ENCODE assay signal across 20 cellular contexts in the genomic region with DNA sequence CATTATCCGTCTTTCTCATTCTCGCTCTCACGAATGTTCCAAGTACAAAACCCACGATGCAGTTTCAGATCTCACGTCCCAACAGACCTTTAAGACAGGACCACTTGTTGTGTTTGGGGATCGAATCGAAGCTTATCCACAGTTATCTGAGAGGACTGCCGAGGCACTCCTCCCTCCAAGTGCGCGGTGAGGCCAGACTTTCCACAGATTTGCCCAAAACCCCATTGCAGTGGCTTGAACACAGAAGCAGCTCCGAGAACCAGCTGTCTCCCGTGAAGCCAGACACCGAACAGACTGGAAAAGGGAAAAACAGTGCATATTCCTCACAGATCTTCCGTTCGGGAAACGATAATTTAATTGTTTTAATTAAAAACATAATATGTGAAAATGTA. TPM values are rescaled to one million over a fixed set of nuclear protein-coding genes. Genes with fewer than 3 reads are reported as not detected.
"Had no signal": no experiment of that assay in that cellular context is flagged by ENCODE, and none has a peak within 500 bp of the region (broad histone marks: within the 10 kb centered on the region; RNA-seq: fewer than 3 reads in every experiment).

No MANE protein-coding gene starts in this region.

- DNase-seq: activated CD4-positive, alpha-beta T cell treated with anti-CD3 and anti-CD28 coated beads for 36 hours; activated CD8-positive, alpha-beta T cell treated with anti-CD3 and anti-CD28 coated beads, Interleukin-2, amount 10 ng/mL, durations not matched to agents 7 days and 5 days; activated naive CD4-positive, alpha-beta T cell treated with anti-CD3 and anti-CD28 coated beads, Interleukin-2, amount 10 ng/mL, durations not matched to agents 7 days and 5 days; adrenal gland; cortex of kidney; effector CD8-positive, alpha-beta T cell; hypothalamus; left cardiac atrium; pancreas; retina; spleen; stimulated activated CD4-positive, alpha-beta T cell treated with anti-CD3 and anti-CD28 coated beads, Interleukin-1b, Interleukin-23, amount 100 ng/mL, for 48 hours; stimulated activated naive CD4-positive, alpha-beta T cell treated with Interleukin-2 at 50 U/mL for 16 hours; T-helper 1 cell had no signal

- H3K27me3 ChIP-seq: adrenal gland, pancreas had no signal

- FAIRE-seq: pancreas had no signal

- H3K4me1 Mint-ChIP-seq: activated naive CD4-positive, alpha-beta T cell treated with anti-CD3 and anti-CD28 coated beads, Interleukin-2, amount 10 ng/mL, durations not matched to agents 7 days and 5 days had no signal

- H3K27ac ChIP-seq: adrenal gland, pancreas, SK-N-MC, VCaP had no signal

- H3K27ac Mint-ChIP-seq: activated CD4-positive, alpha-beta T cell treated with anti-CD3 and anti-CD28 coated beads for 36 hours; activated CD8-positive, alpha-beta T cell treated with anti-CD3 and anti-CD28 coated beads, Interleukin-2, amount 10 ng/mL, durations not matched to agents 7 days and 5 days; activated naive CD4-positive, alpha-beta T cell treated with anti-CD3 and anti-CD28 coated beads, Interleukin-2, amount 10 ng/mL, durations not matched to agents 7 days and 5 days; activated T-helper 2 cell treated with anti-CD3 and anti-CD28 coated beads, Interferon-gamma antibody, Interleukin-2, Interleukin-4, amounts not matched to agents 10 μg/mL and 5 μg/mL and 100 μg/mL, durations not matched to agents 14 hours and 24 hours and 36 hours had no signal

- H3K9me3 Mint-ChIP-seq: activated naive CD4-positive, alpha-beta T cell treated with anti-CD3 and anti-CD28 coated beads, Interleukin-2, amount 10 ng/mL, durations not matched to agents 7 days and 5 days; activated T-helper 2 cell treated with anti-CD3 and anti-CD28 coated beads, Interferon-gamma antibody, Interleukin-2, Interleukin-4, amounts not matched to agents 10 μg/mL and 5 μg/mL and 100 μg/mL, durations not matched to agents 14 hours and 24 hours and 36 hours; central memory CD8-positive, alpha-beta T cell had no signal

- H3K36me3 Mint-ChIP-seq: activated naive CD4-positive, alpha-beta T cell treated with anti-CD3 and anti-CD28 coated beads, Interleukin-2, amount 10 ng/mL, durations not matched to agents 7 days and 5 days had no signal

- H3K4me3 Mint-ChIP-seq: activated CD4-positive, alpha-beta T cell treated with anti-CD3 and anti-CD28 coated beads for 36 hours; activated CD8-positive, alpha-beta T cell treated with anti-CD3 and anti-CD28 coated beads, Interleukin-2, amount 10 ng/mL, durations not matched to agents 7 days and 5 days; activated naive CD4-positive, alpha-beta T cell treated with anti-CD3 and anti-CD28 coated beads, Interleukin-2, amount 10 ng/mL, durations not matched to agents 7 days and 5 days; central memory CD8-positive, alpha-beta T cell had no signal

- H3K4me1 ChIP-seq: pancreas had no signal

- H3K9me3 ChIP-seq: adrenal gland, lower lobe of right lung, pancreas had no signal

- ATAC-seq: activated CD4-positive, alpha-beta T cell treated with anti-CD3 and anti-CD28 coated beads for 36 hours; activated CD8-positive, alpha-beta T cell treated with anti-CD3 and anti-CD28 coated beads, Interleukin-2, amount 10 ng/mL, durations not matched to agents 7 days and 5 days; left cardiac atrium; lower lobe of right lung; pancreas had no signal

- H3K36me3 ChIP-seq: adrenal gland, lower lobe of right lung, pancreas, spleen had no signal

- H3K27me3 Mint-ChIP-seq: central memory CD8-positive, alpha-beta T cell had no signal

- H3K4me3 ChIP-seq: adrenal gland, lower lobe of right lung, pancreas, SK-N-MC, spleen had no signal

RNA-seq across cellular contexts. Expression of a gene that starts 46.5 kb away (rescaled TPM):
- polyA plus RNA-seq: neural cell had no signal
